Comparison of ENCODE assay signal across 8 cellular contexts in genomic region chr11:92765965-92766371, GRCh38.
DNase-seq lines count a peak whose midpoint lies in the region; TF ChIP-seq lines count a peak whose summit lies in the region.

No MANE protein-coding gene starts in this region.

- in situ Hi-C loops in ACHN (cut with HindIII; ENCODE audit: low pct_ligation_motif_present, low pct_unique_long_range_greater_than_20kb, low sequenced_read_pairs), result no loop called here

- intact Hi-C loops in activated CD4-positive, alpha-beta memory T cell treated with anti-CD3 and anti-CD28 coated beads for 36 hours (cut with micrococcal nuclease), result no loop called here

- no peaks in the 10 kb centered on the region for H3K9me3 Mint-ChIP-seq in activated CD4-positive, alpha-beta memory T cell treated with anti-CD3 and anti-CD28 coated beads for 36 hours

- no peak overlapping the region for H3K4me3 Mint-ChIP-seq in activated CD4-positive, alpha-beta memory T cell treated with anti-CD3 and anti-CD28 coated beads for 36 hours

- no peak for TF ChIP-seq CTCF in fibroblast of lung (conservative IDR thresholded peaks at IDR 0.05 in 1 of 2, IDR thresholded peaks at IDR 0.05 in 1 of 2; ENCODE audit: low read depth in 1 of 2, low read length in 2 of 2)
- TF ChIP-seq CTCF in osteoblast (IDR thresholded peaks at IDR 0.05; ENCODE audit: extremely low read depth, low read depth, low read length), result no peak

- H3K27me3 Mint-ChIP-seq in activated CD4-positive, alpha-beta memory T cell treated with anti-CD3 and anti-CD28 coated beads for 36 hours, result peaks cover 12% of the 10 kb centered on the region

- H3K4me3 ChIP-seq in fibroblast of lung (replicated peaks in 1 of 4; ENCODE audit: control extremely low read depth in 1 of 4, insufficient read depth in 1 of 4, low read depth in 3 of 4, low read length in 4 of 4), result peak overlapping the region in 1 of 4 experiments; percentile 37
- H3K4me3 ChIP-seq in osteoblast (ENCODE audit: insufficient read depth, low read length), result peak overlapping the region; percentile 63

- DNase-seq in DMS153 treated with DMSO at 0.1 percent for 48 hours (lab: John Stamatoyannopoulos, UW; ENCODE audit: unreplicated experiment) (peak; percentile 54), NCI-H69 (lab: John Stamatoyannopoulos, UW) (peak; percentile 86), fibroblast of lung (ENCODE audit: low read depth in 2 of 2) (peak; percentile 14 to 56), osteoblast (ENCODE audit: insufficient read length, low spot score, missing footprints) (peak; percentile 30), putamen (ENCODE audit: low spot score) (no peak), ACHN (no peak)
- no peak for DNase-seq in activated CD4-positive, alpha-beta memory T cell treated with anti-CD3 and anti-CD28 coated beads for 36 hours
- DNase-seq in activated naive CD4-positive, alpha-beta T cell (lab: John Stamatoyannopoulos, UW), result no peak

- H2AFZ ChIP-seq in fibroblast of lung (ENCODE audit: low read length) (peak overlapping the region; percentile 77), osteoblast (ENCODE audit: low read length) (peak overlapping the region; percentile 88)

- no peaks in the 10 kb centered on the region for H4K20me1 ChIP-seq in fibroblast of lung (ENCODE audit: control insufficient read depth, extremely low read depth, insufficient read depth, low read length)
- H4K20me1 ChIP-seq in osteoblast (ENCODE audit: insufficient read depth, low read length), result no peaks in the 10 kb centered on the region

- H3K27ac Mint-ChIP-seq in activated CD4-positive, alpha-beta memory T cell treated with anti-CD3 and anti-CD28 coated beads for 36 hours, result no peak overlapping the region

- CTCF ChIA-PET in activated CD4-positive, alpha-beta memory T cell treated with anti-CD3 and anti-CD28 coated beads for 36 hours (lab: Charles Lee), result no interaction called here

- H3K27me3 ChIP-seq in fibroblast of lung (ENCODE audit: control insufficient read depth, insufficient read depth, low read length), result no peaks in the 10 kb centered on the region
- no peaks in the 10 kb centered on the region for H3K27me3 ChIP-seq in osteoblast (ENCODE audit: insufficient read depth, low read length)

- no peaks in the 10 kb centered on the region for H3K79me2 ChIP-seq in fibroblast of lung (ENCODE audit: control insufficient read depth, insufficient read depth, low read length)
- no peaks in the 10 kb centered on the region for H3K79me2 ChIP-seq in osteoblast (ENCODE audit: insufficient read depth, low read length)

- no peak overlapping the region for H3K9ac ChIP-seq in fibroblast of lung (ENCODE audit: insufficient read depth, low read length)

- no peaks in the 10 kb centered on the region for H3K36me3 ChIP-seq in fibroblast of lung (ENCODE audit: control insufficient read depth, insufficient read depth, low read length)
- no peaks in the 10 kb centered on the region for H3K36me3 ChIP-seq in osteoblast (ENCODE audit: insufficient read depth, low read length)

- H3K4me2 ChIP-seq in fibroblast of lung (ENCODE audit: extremely low read depth, insufficient read depth, low read length), result peak overlapping the region; percentile 21
- H3K4me2 ChIP-seq in osteoblast (ENCODE audit: insufficient read depth, low read length), result peak overlapping the region; percentile 77

- H3K4me1 ChIP-seq in fibroblast of lung (ENCODE audit: control insufficient read depth, extremely low read depth, insufficient read depth, low read length) (no peaks in the 10 kb centered on the region), osteoblast (ENCODE audit: insufficient read depth, low read length) (peaks cover 7% of the 10 kb centered on the region)

- H3K4me1 Mint-ChIP-seq in activated CD4-positive, alpha-beta memory T cell treated with anti-CD3 and anti-CD28 coated beads for 36 hours (ENCODE audit: low read depth), result peaks cover 6% of the 10 kb centered on the region

- POLR2A ChIA-PET in activated CD4-positive, alpha-beta memory T cell treated with anti-CD3 and anti-CD28 coated beads for 36 hours (lab: Charles Lee), result no interaction called here

- no peak overlapping the region for H3K27ac ChIP-seq in fibroblast of lung (ENCODE audit: insufficient read depth, low read length)
- no peak overlapping the region for H3K27ac ChIP-seq in osteoblast (ENCODE audit: low read depth, low read length)

- no peaks in the 10 kb centered on the region for H3K36me3 Mint-ChIP-seq in activated CD4-positive, alpha-beta memory T cell treated with anti-CD3 and anti-CD28 coated beads for 36 hours

- H3K9me3 ChIP-seq in fibroblast of lung (ENCODE audit: control insufficient read depth, insufficient read depth, low read depth, low read length), result no peaks in the 10 kb centered on the region
- no peaks in the 10 kb centered on the region for H3K9me3 ChIP-seq in osteoblast (ENCODE audit: low read depth, low read length)

Comparison
In these comparisons a context has a peak if more than half of its experiments do, and no peak if none do; other contexts are left out.
1. DNase-seq: peak in DMS153 treated with DMSO at 0.1 percent for 48 hours (single experiment), NCI-H69 (single experiment), fibroblast of lung (2 of 2) and osteoblast (single experiment); none in activated CD4-positive, alpha-beta memory T cell treated with anti-CD3 and anti-CD28 coated beads for 36 hours (single experiment), putamen (single experiment), activated naive CD4-positive, alpha-beta T cell (0 of 4) and ACHN (single experiment).